Comparison of ENCODE assay signal across 23 cellular contexts in the genomic region with DNA sequence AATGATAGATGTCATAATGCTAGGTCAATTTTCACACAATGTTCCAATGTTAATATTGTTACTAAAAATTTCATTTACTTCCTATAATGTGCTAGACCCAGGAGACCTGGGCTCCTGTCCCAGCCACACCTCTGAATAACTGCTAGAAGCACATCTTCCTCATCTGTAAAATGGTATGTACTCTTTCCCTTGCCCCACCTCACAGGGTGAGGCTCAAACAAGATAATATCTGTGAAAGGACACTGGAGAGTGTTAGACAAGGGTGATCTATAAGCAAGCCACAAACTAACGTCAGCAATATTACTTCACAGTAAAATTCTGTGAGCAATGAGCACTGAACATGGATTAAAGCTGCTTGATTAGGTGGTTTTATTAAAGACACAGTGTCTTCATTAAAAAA.
DNase-seq lines count a peak whose midpoint lies in the region; ATAC-seq, FAIRE-seq and TF ChIP-seq lines count a peak whose summit lies in the region.
"Had no signal": no experiment of that assay in that cellular context is flagged by ENCODE, and none has a peak within 500 bp of the region (broad histone marks: within the 10 kb centered on the region; RNA-seq: fewer than 3 reads in every experiment).

No MANE protein-coding gene starts in this region.

- no peaks in the 10 kb centered on the region for H3K9me3 ChIP-seq in breast epithelium
- H3K9me3 ChIP-seq in mucosa of descending colon, result no peaks in the 10 kb centered on the region
- H3K9me3 ChIP-seq: BLaER1 treated with 17β-estradiol and CSF1 and Interleukin-3, amounts not matched to agents 10 nM and 100 nM; Caco-2 had no signal

- no peak for FAIRE-seq in RCC 7860 (lab: Jason Lieb, UNC)
- FAIRE-seq: GM12891 had no signal

- H3K4me3 ChIP-seq in breast epithelium (no peak overlapping the region), epithelial cell of esophagus (ENCODE audit: low read length) (no peak overlapping the region), mucosa of descending colon (no peak overlapping the region)
- H3K4me3 ChIP-seq: BLaER1 treated with 17β-estradiol and CSF1 and Interleukin-3, amounts not matched to agents 10 nM and 100 nM; SK-N-MC had no signal

- peaks cover 43% of the 10 kb centered on the region for H3K4me1 Mint-ChIP-seq in MCF 10A (ENCODE audit: insufficient read depth, unreplicated experiment)
- H3K4me1 Mint-ChIP-seq in activated CD4-positive, alpha-beta memory T cell treated with anti-CD3 and anti-CD28 coated beads for 36 hours (ENCODE audit: low read depth), result no peaks in the 10 kb centered on the region
- H3K4me1 Mint-ChIP-seq: CD4-positive, alpha-beta memory T cell had no signal

- peaks cover 13% of the 10 kb centered on the region for H3K36me3 Mint-ChIP-seq in MCF 10A (ENCODE audit: insufficient read depth, unreplicated experiment)
- no peaks in the 10 kb centered on the region for H3K36me3 Mint-ChIP-seq in activated CD4-positive, alpha-beta memory T cell treated with anti-CD3 and anti-CD28 coated beads for 36 hours
- H3K36me3 Mint-ChIP-seq: CD4-positive, alpha-beta memory T cell had no signal

- H3K4me1 ChIP-seq in breast epithelium (no peaks in the 10 kb centered on the region), mucosa of descending colon (ENCODE audit: low read depth) (peaks cover 9% of the 10 kb centered on the region)
- H3K4me1 ChIP-seq: BLaER1 treated with 17β-estradiol and CSF1 and Interleukin-3, amounts not matched to agents 10 nM and 100 nM had no signal

- H3K4me3 Mint-ChIP-seq in MCF 10A (ENCODE audit: unreplicated experiment), result peak overlapping the region; percentile 19
- H3K4me3 Mint-ChIP-seq in activated CD4-positive, alpha-beta memory T cell treated with anti-CD3 and anti-CD28 coated beads for 36 hours, result no peak overlapping the region
- H3K4me3 Mint-ChIP-seq: CD4-positive, alpha-beta memory T cell had no signal

- POLR2A ChIA-PET in MCF 10A (lab: Yijun Ruan, JAX), result interaction anchor here (0.7 to 7.7 kb wide), 12 partner anchors 11 to 186 kb away, joined by 3 to 97 read pairs (median 4); partner anchors contain the start of gene EPB41L4A
- POLR2A ChIA-PET in activated CD4-positive, alpha-beta memory T cell treated with anti-CD3 and anti-CD28 coated beads for 36 hours (lab: Charles Lee), result no interaction called here

- H3K27ac ChIP-seq in breast epithelium, result no peak overlapping the region
- H3K27ac ChIP-seq: 22Rv1; BLaER1 treated with 17β-estradiol and CSF1 and Interleukin-3, amounts not matched to agents 10 nM and 100 nM; SK-N-MC had no signal

- intact Hi-C loops in MCF 10A (cut with micrococcal nuclease), result no loop called here
- intact Hi-C loops in breast epithelium (cut with DNase I; ENCODE audit: low total_unique reads), result no loop called here
- intact Hi-C loops in mucosa of descending colon (cut with DNase I, micrococcal nuclease), result no loop called here
- intact Hi-C loops in activated CD4-positive, alpha-beta memory T cell treated with anti-CD3 and anti-CD28 coated beads for 36 hours (cut with micrococcal nuclease), result no loop called here

- no peak for TF ChIP-seq POLR2A in breast epithelium (IDR thresholded peaks at IDR 0.05)

- no TSS peak for BruUV-seq in MCF 10A (replicated peaks; lab: Mats Ljungman, UMichigan)

- H3K27ac Mint-ChIP-seq in MCF 10A (ENCODE audit: low read depth, unreplicated experiment), result peak overlapping the region; percentile 94
- H3K27ac Mint-ChIP-seq in activated CD4-positive, alpha-beta memory T cell treated with anti-CD3 and anti-CD28 coated beads for 36 hours, result no peak overlapping the region
- H3K27ac Mint-ChIP-seq: CD4-positive, alpha-beta memory T cell had no signal

- TF ChIP-seq CTCF in MCF 10A (IDR thresholded peaks at IDR 0.05; ENCODE audit: unreplicated experiment), result no peak
- no peak for TF ChIP-seq CTCF in breast epithelium (IDR thresholded peaks at IDR 0.05)
- TF ChIP-seq CTCF in epithelial cell of esophagus (IDR thresholded peaks at IDR 0.05; ENCODE audit: insufficient read depth, low read depth, low read length, missing control alignments), result no peak
- TF ChIP-seq CTCF in mucosa of descending colon (IDR thresholded peaks at IDR 0.05), result no peak

- DNase-seq in MCF 10A (ENCODE audit: unreplicated experiment) (peak; percentile 42), breast epithelium (ENCODE audit: low spot score in 2 of 2) (no peak), epithelial cell of esophagus (ENCODE audit: low read depth) (peak; percentile 19), mucosa of descending colon (peak in 1 of 3 donors; percentile 66), RCC 7860 (ENCODE audit: low spot score) (no peak), NAMALWA (ENCODE audit: low spot score) (no peak)
- DNase-seq in activated CD4-positive, alpha-beta memory T cell treated with anti-CD3 and anti-CD28 coated beads for 36 hours, result no peak
- no peak for DNase-seq in activated CD8-positive, alpha-beta memory T cell treated with anti-CD3 and anti-CD28 coated beads, Interleukin-2, amount 50 U/mL, for 4 hours
- DNase-seq: Caco-2; CD4-positive, alpha-beta memory T cell; DND-41; H7; KBM-7; NCI-H1105; NCI-H1694; NCI-H2081; NCI-H2171 treated with DMSO at 0.1 percent for 48 hours; NCI-H524 treated with DMSO at 0.1 percent for 48 hours; SHP77 treated with DMSO at 0.1 percent for 48 hours had no signal

- peak; percentile 88 for ATAC-seq in mucosa of descending colon

- CTCF ChIA-PET in MCF 10A (lab: Yijun Ruan, JAX), result interaction anchor here (0.7 to 1.2 kb wide), 3 partner anchors 17 to 158 kb away, joined by 3 to 5 read pairs (median 5); no protein-coding TSS in a partner anchor
- CTCF ChIA-PET in activated CD4-positive, alpha-beta memory T cell treated with anti-CD3 and anti-CD28 coated beads for 36 hours (lab: Charles Lee), result no interaction called here

- peaks cover 5% of the 10 kb centered on the region for H3K36me3 ChIP-seq in breast epithelium
- no peaks in the 10 kb centered on the region for H3K36me3 ChIP-seq in mucosa of descending colon (ENCODE audit: low read depth)
- H3K36me3 ChIP-seq: BLaER1 treated with 17β-estradiol and CSF1 and Interleukin-3, amounts not matched to agents 10 nM and 100 nM had no signal

- H3K27me3 Mint-ChIP-seq in MCF 10A (ENCODE audit: insufficient read depth, unreplicated experiment), result no peaks in the 10 kb centered on the region
- peaks cover 2% of the 10 kb centered on the region for H3K27me3 Mint-ChIP-seq in activated CD4-positive, alpha-beta memory T cell treated with anti-CD3 and anti-CD28 coated beads for 36 hours

- H3K27me3 ChIP-seq in breast epithelium, result no peaks in the 10 kb centered on the region
- H3K27me3 ChIP-seq: BLaER1 treated with 17β-estradiol and CSF1 and Interleukin-3, amounts not matched to agents 10 nM and 100 nM had no signal

- no peaks in the 10 kb centered on the region for H3K9me3 Mint-ChIP-seq in MCF 10A (ENCODE audit: unreplicated experiment)
- H3K9me3 Mint-ChIP-seq in activated CD4-positive, alpha-beta memory T cell treated with anti-CD3 and anti-CD28 coated beads for 36 hours, result no peaks in the 10 kb centered on the region

Comparison
In these comparisons a context has a peak if more than half of its experiments do, and no peak if none do; other contexts are left out.
1. DNase-seq: peak in MCF 10A (single experiment) and epithelial cell of esophagus (single experiment); none in breast epithelium (0 of 2), activated CD4-positive, alpha-beta memory T cell treated with anti-CD3 and anti-CD28 coated beads for 36 hours (single experiment), activated CD8-positive, alpha-beta memory T cell treated with anti-CD3 and anti-CD28 coated beads, Interleukin-2, amount 50 U/mL, for 4 hours (single experiment), RCC 7860 (single experiment) and NAMALWA (single experiment).